Comparison of ENCODE assay signal across 8 cellular contexts in genomic region chr15:67134577-67135492, GRCh38.
A peak's percentile ranks its signal among the peaks of the same experiment; 100 is the strongest.
DNase-seq lines count a peak whose midpoint lies in the region; ATAC-seq, FAIRE-seq and TF ChIP-seq lines count a peak whose summit lies in the region.

No MANE protein-coding gene starts in this region.

- DNase-seq in A673 (ENCODE audit: low spot score) (no peak), MCF 10A (ENCODE audit: unreplicated experiment) (no peak), KBM-7 (no peak), NCI-H82 treated with DMSO at 0.1 percent for 48 hours (lab: John Stamatoyannopoulos, UW; ENCODE audit: unreplicated experiment) (no peak), HTR-8/SVneo (ENCODE audit: insufficient read length, low spot score) (no peak)
- DNase-seq in effector CD8-positive, alpha-beta T cell (lab: John Stamatoyannopoulos, UW) = no peak

- in situ Hi-C loops in KBM-7 (cut with MboI; ENCODE audit: low pct_unique_long_range_greater_than_20kb, low sequenced_read_pairs) = no loop called here

- BruUV-seq in A673 (replicated peaks; lab: Mats Ljungman, UMichigan) = no TSS peak
- BruUV-seq in MCF 10A (replicated peaks; lab: Mats Ljungman, UMichigan) = no TSS peak

- H3K9me3 Mint-ChIP-seq in MCF 10A (ENCODE audit: unreplicated experiment) = no peaks in the 10 kb centered on the region

- no peak overlapping the region for H3K4me3 ChIP-seq in A673 (ENCODE audit: low read depth, low read length, poor library complexity, severe bottlenecking)
- no peak overlapping the region for H3K4me3 ChIP-seq in mucosa of stomach (ENCODE audit: low read length)

- peaks cover 6% of the 10 kb centered on the region for H3K36me3 Mint-ChIP-seq in MCF 10A (ENCODE audit: insufficient read depth, unreplicated experiment)

- H3K27ac ChIP-seq in A673 (ENCODE audit: low read depth, low read length, poor library complexity, severe bottlenecking) = peak overlapping the region; percentile 29

- TF ChIP-seq CTCF in A673 (conservative IDR thresholded peaks at IDR 0.05; ENCODE audit: low read depth, low read length) (no peak), MCF 10A (IDR thresholded peaks at IDR 0.05; ENCODE audit: unreplicated experiment) (no peak)

- H3K4me1 Mint-ChIP-seq in MCF 10A (ENCODE audit: insufficient read depth, unreplicated experiment) = peaks cover 26% of the 10 kb centered on the region

- ATAC-seq in HG02885 (IDR thresholded peaks at IDR 0.05; ENCODE audit: poor library complexity, unreplicated experiment) = peak; percentile 10

- H3K4me3 Mint-ChIP-seq in MCF 10A (ENCODE audit: unreplicated experiment) = no peak overlapping the region

- POLR2A ChIA-PET in A673 (lab: Charles Lee; ENCODE audit: low non-redundant PET) = no interaction called here
- POLR2A ChIA-PET in MCF 10A (lab: Yijun Ruan, JAX) = interaction anchor here (0.6 to 2.4 kb wide), 6 partner anchors 9 to 254 kb away, joined by 3 to 12 read pairs (median 3); partner anchors contain the start of gene SMAD3

- no peaks in the 10 kb centered on the region for H3K9me3 ChIP-seq in A673 (ENCODE audit: low read depth, low read length, poor library complexity, severe bottlenecking)
- no peaks in the 10 kb centered on the region for H3K9me3 ChIP-seq in mucosa of stomach (ENCODE audit: control insufficient read depth, low read length)

- intact Hi-C loops in A673 (cut with micrococcal nuclease; ENCODE audit: unreplicated experiment) = no loop called here
- intact Hi-C loops in MCF 10A (cut with micrococcal nuclease) = no loop called here

- peaks cover 38% of the 10 kb centered on the region for H3K4me1 ChIP-seq in A673 (ENCODE audit: insufficient read depth, low read length, poor library complexity, severe bottlenecking)
- H3K4me1 ChIP-seq in mucosa of stomach (ENCODE audit: control insufficient read depth, insufficient read depth, low read length) = peaks cover 58% of the 10 kb centered on the region

- H3K27me3 ChIP-seq in A673 (replicated peaks; ENCODE audit: insufficient read depth, low read depth, low read length, poor library complexity) = no peaks in the 10 kb centered on the region
- no peaks in the 10 kb centered on the region for H3K27me3 ChIP-seq in mucosa of stomach (ENCODE audit: control insufficient read depth, insufficient read depth, low read length)

- peak overlapping the region; percentile 53 for H3K9ac ChIP-seq in mucosa of stomach (ENCODE audit: low read length)

- no peaks in the 10 kb centered on the region for H3K27me3 Mint-ChIP-seq in MCF 10A (ENCODE audit: insufficient read depth, unreplicated experiment)

- H3K27ac Mint-ChIP-seq in MCF 10A (ENCODE audit: low read depth, unreplicated experiment) = peak overlapping the region; percentile 47

- CTCF ChIA-PET in A673 (lab: Charles Lee) = no interaction called here
- CTCF ChIA-PET in MCF 10A (lab: Yijun Ruan, JAX) = interaction anchor here (0.7 to 1.6 kb wide), 2 partner anchors 8 to 9 kb away, joined by 3 to 6 read pairs; no protein-coding TSS in a partner anchor

- FAIRE-seq in HTR-8/SVneo (lab: Jason Lieb, UNC) = no peak

- no peaks in the 10 kb centered on the region for H3K36me3 ChIP-seq in A673 (ENCODE audit: insufficient read depth, low read length, poor library complexity, severe bottlenecking)
- H3K36me3 ChIP-seq in mucosa of stomach (ENCODE audit: control insufficient read depth, insufficient read depth, low read length) = no peaks in the 10 kb centered on the region
